In the genomic region with DNA sequence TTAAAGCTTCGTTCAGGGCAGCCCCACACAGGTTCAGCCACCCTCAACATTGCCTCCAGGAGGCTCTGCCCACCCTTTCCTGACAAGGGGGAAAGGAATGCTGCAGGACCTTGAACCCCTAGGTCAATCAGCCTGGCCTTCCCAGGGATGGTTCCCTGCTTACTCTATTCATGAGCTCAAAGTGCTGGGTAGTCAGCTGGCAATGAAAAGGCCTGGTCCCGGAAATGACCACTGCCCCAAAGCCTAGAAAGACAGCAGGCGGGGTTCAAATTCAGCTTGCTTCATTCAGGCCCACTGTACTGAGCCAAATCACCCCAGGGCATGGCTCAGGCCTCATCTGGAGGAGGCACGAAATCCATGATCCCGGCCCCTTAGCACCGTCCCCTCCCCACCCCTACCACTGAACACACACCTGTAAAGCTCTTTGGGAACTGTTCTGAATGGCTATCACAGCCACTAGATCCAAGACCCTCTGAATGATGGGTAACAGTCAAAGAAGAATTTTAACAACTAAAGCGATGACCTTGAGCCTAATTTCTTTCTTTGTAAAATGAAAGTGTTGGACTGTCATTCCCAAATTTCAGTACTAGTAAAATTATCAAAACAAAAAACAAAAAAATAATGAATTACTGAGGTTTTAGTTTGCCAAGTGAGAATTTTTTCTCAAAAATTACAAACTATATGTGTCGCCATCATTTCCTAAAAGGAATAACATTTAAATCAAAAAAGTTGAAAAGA, we compare ENCODE assay signal across 8 cellular contexts. TPM values are rescaled to one million over a fixed set of nuclear protein-coding genes. Genes with fewer than 3 reads are reported as not detected.
DNase-seq lines count a peak whose midpoint lies in the region; ATAC-seq and TF ChIP-seq lines count a peak whose summit lies in the region.

No MANE protein-coding gene starts in this region.

- H3K9me3 Mint-ChIP-seq in CD4-positive, alpha-beta T cell, result no peaks in the 10 kb centered on the region

- peak overlapping the region; percentile 98 for H3K4me3 Mint-ChIP-seq in CD4-positive, alpha-beta T cell

- CTCF ChIA-PET in CD4-positive, alpha-beta T cell (lab: Charles Lee), result interaction anchor here (1.0 to 1.4 kb wide), 2 partner anchors 21 to 38 kb away, joined by 3 read pairs; partner anchors contain the start of gene UBE2D4

- TF ChIP-seq RAD21 in liver (IDR thresholded peaks at IDR 0.05), result no peak

- no peaks in the 10 kb centered on the region for H3K27me3 Mint-ChIP-seq in CD4-positive, alpha-beta T cell

- POLR2A ChIA-PET in CD4-positive, alpha-beta T cell (lab: Charles Lee), result interaction anchor here (0.8 kb wide), 2 partner anchors 11 to 36 kb away, joined by 3 read pairs; partner anchors contain the start of gene MRPS24

- H3K4me3 ChIP-seq in liver (ENCODE audit: low read depth in 1 of 3, low read length in 3 of 3) (peak overlapping the region; percentile 87 to 98 (median 88)), transverse colon (peak overlapping the region; percentile 75 to 86 (median 80))

- H3K27ac ChIP-seq in CD4-positive, alpha-beta T cell (ENCODE audit: low read depth, low read length), result no peak overlapping the region
- H3K27ac ChIP-seq in liver (ENCODE audit: low read depth in 1 of 2, low read length in 2 of 2) (peak overlapping the region; percentile 74 to 85), transverse colon (peak overlapping the region; percentile 89 to 95 (median 93))

- H3K36me3 Mint-ChIP-seq in CD4-positive, alpha-beta T cell (ENCODE audit: low read depth), result no peaks in the 10 kb centered on the region

- TF ChIP-seq CTCF in CD4-positive, alpha-beta T cell (IDR thresholded peaks at IDR 0.05), result no peak
- no peak for TF ChIP-seq CTCF in liver (IDR thresholded peaks at IDR 0.05; ENCODE audit: low read depth, low read length, missing input control)
- no peak for TF ChIP-seq CTCF in transverse colon (IDR thresholded peaks at IDR 0.05)

- H3K4me1 ChIP-seq in liver (ENCODE audit: control insufficient read depth in 4 of 4, insufficient read depth in 4 of 4, low read length in 3 of 4), result peaks cover 4 to 22% (median 11%) of the 10 kb centered on the region in 4 donors
- H3K4me1 ChIP-seq in transverse colon, result peaks cover 13 to 31% (median 23%) of the 10 kb centered on the region in 4 donors

- in situ Hi-C loops in transverse colon (cut with MboI; ENCODE audit: low pct_ligation_motif_present in 1 of 4, low pct_unique_long_range_greater_than_20kb in 1 of 4, low sequenced_read_pairs in 3 of 4), result no loop called here

- TF ChIP-seq EP300 in transverse colon (IDR thresholded peaks at IDR 0.05; ENCODE audit: low read depth), result no peak

- H3K27me3 ChIP-seq in CD4-positive, alpha-beta T cell (ENCODE audit: control insufficient read depth, insufficient read depth, low read length), result no peaks in the 10 kb centered on the region
- no peaks in the 10 kb centered on the region for H3K27me3 ChIP-seq in liver (ENCODE audit: control insufficient read depth in 4 of 4, insufficient read depth in 4 of 4, low read length in 3 of 4)
- H3K27me3 ChIP-seq in transverse colon, result no peaks in the 10 kb centered on the region

- peaks cover 45% of the 10 kb centered on the region for H3K4me1 Mint-ChIP-seq in CD4-positive, alpha-beta T cell (ENCODE audit: low read depth)

- intact Hi-C loops in CD4-positive, alpha-beta T cell (cut with DNase I, micrococcal nuclease), result loop anchor here in 1 of 2 experiments (5.0 kb wide), 1 partner anchor 38 kb away; the partner anchor contains the start of gene MRPS24
- intact Hi-C loops in transverse colon (cut with DNase I; ENCODE audit: low total_unique reads), result no loop called here

- H3K9me3 ChIP-seq in CD4-positive, alpha-beta T cell (ENCODE audit: control insufficient read depth, low read length), result no peaks in the 10 kb centered on the region
- H3K9me3 ChIP-seq in liver (ENCODE audit: control insufficient read depth in 4 of 4, low read length in 3 of 4) (no peaks in the 10 kb centered on the region), transverse colon (no peaks in the 10 kb centered on the region)

- peak overlapping the region; percentile 92 for H3K27ac Mint-ChIP-seq in CD4-positive, alpha-beta T cell

- no peak for ATAC-seq in CD4-positive, alpha-beta T cell (ENCODE audit: poor library complexity)
- ATAC-seq in GM18868 (IDR thresholded peaks at IDR 0.05; ENCODE audit: unreplicated experiment), result no peak
- ATAC-seq in HG03342 (IDR thresholded peaks at IDR 0.05; ENCODE audit: unreplicated experiment), result no peak

- 25% methylated on average over 8 of the region's 8 CpGs for WGBS in liver
- 34 to 56% methylated on average over 2 to 8 of the region's 8 CpGs for WGBS in transverse colon (ENCODE audit: low coverage in 1 of 2), 2 donors

- DNase-seq in CD4-positive, alpha-beta T cell, result no peak
- peak; percentile 91 for DNase-seq in LoVo (ENCODE audit: low spot score)
- DNase-seq in cerebellum (ENCODE audit: low spot score), result peak; percentile 19
- peak; percentile 79 for DNase-seq in transverse colon
- DNase-seq in SKM-1 (lab: John Stamatoyannopoulos, UW; ENCODE audit: unreplicated experiment), result no peak

- peak; percentile 85 for TF ChIP-seq POLR2A in transverse colon (IDR thresholded peaks at IDR 0.05)

- peak overlapping the region; percentile 57 to 84 for H3K9ac ChIP-seq in liver (ENCODE audit: low read depth in 1 of 2, low read length in 2 of 2)

- H3K36me3 ChIP-seq in liver (ENCODE audit: control insufficient read depth in 4 of 4, insufficient read depth in 3 of 4, low read depth in 1 of 4, low read length in 3 of 4), result no peaks in the 10 kb centered on the region
- H3K36me3 ChIP-seq in transverse colon, result no peaks in the 10 kb centered on the region

TF ChIP-seq in liver, 16 proteins besides CTCF, POLR2A, EP300 and RAD21 (continues in another document):
- TF ChIP-seq HNF4A (conservative IDR thresholded peaks at IDR 0.05), result peak; percentile 98
- peak in 1 of 2 donors; percentile 64 for TF ChIP-seq GABPA (IDR thresholded peaks at IDR 0.05 in 1 of 2, conservative IDR thresholded peaks at IDR 0.05 in 1 of 2)
- peak; percentile 93 for TF ChIP-seq SP1 (IDR thresholded peaks at IDR 0.05)
- peak; percentile 80 to 81 for TF ChIP-seq RXRA (IDR thresholded peaks at IDR 0.05)
- TF ChIP-seq NR2F2 (IDR thresholded peaks at IDR 0.05), result peak; percentile 74
- TF ChIP-seq, protein P1, sequence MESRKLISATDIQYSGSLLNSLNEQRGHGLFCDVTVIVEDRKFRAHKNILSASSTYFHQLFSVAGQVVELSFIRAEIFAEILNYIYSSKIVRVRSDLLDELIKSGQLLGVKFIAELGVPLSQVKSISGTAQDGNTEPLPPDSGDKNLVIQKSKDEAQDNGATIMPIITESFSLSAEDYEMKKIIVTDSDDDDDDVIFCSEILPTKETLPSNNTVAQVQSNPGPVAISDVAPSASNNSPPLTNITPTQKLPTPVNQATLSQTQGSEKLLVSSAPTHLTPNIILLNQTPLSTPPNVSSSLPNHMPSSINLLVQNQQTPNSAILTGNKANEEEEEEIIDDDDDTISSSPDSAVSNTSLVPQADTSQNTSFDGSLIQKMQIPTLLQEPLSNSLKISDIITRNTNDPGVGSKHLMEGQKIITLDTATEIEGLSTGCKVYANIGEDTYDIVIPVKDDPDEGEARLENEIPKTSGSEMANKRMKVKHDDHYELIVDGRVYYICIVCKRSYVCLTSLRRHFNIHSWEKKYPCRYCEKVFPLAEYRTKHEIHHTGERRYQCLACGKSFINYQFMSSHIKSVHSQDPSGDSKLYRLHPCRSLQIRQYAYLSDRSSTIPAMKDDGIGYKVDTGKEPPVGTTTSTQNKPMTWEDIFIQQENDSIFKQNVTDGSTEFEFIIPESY (IDR thresholded peaks at IDR 0.05), result peak; percentile 59
- peak; percentile 76 for TF ChIP-seq REST (IDR thresholded peaks at IDR 0.05)
- TF ChIP-seq JUND (IDR thresholded peaks at IDR 0.05), result peak; percentile 68 to 75
- TF ChIP-seq MAX (IDR thresholded peaks at IDR 0.05), result peak; percentile 74
- TF ChIP-seq HNF4G (IDR thresholded peaks at IDR 0.05), result peak; percentile 93
- peak; percentile 39 for TF ChIP-seq YY1 (IDR thresholded peaks at IDR 0.05)

RNA-seq across cellular contexts. Expression of gene URGCP, which starts 1.0 kb away (rescaled TPM):
- 10 to 100 TPM; 21.8 to 22.5 TPM for total RNA-seq in CD4-positive, alpha-beta T cell
- total RNA-seq in cerebellum (31.6 TPM), liver (10 to 100 TPM in 1 of 2 donors, 1 to 10 TPM in 1; 7.2 to 28.4 TPM), transverse colon (10 to 100 TPM; 54.5 to 84.2 (median 58.2) TPM)
- 10 to 100 TPM; 11.7 to 14.3 TPM for polyA plus RNA-seq in liver

RNA-seq across cellular contexts. Expression of gene UBE2D4, which starts 20.9 kb away (rescaled TPM):
- 1 to 10 TPM; 6.1 to 7.8 TPM for total RNA-seq in CD4-positive, alpha-beta T cell
- total RNA-seq in cerebellum, result 16.2 TPM
- 10 to 100 TPM in 1 of 2 donors, 1 to 10 TPM in 1; 5.1 to 10.7 TPM for total RNA-seq in liver
- polyA plus RNA-seq in liver, result 10 to 100 TPM; 12.8 to 17.9 TPM
- total RNA-seq in transverse colon, result 10 to 100 TPM; 13.3 to 55.7 (median 15.5) TPM

RNA-seq across cellular contexts. Expression of gene MRPS24, which starts 36.1 kb away (rescaled TPM):
- 10 to 100 TPM; 63.1 to 69.7 TPM for total RNA-seq in CD4-positive, alpha-beta T cell
- total RNA-seq in cerebellum (21.8 TPM), liver (10 to 100 TPM; 38.7 to 73.5 TPM), transverse colon (100 to 1,000 TPM in 1 of 4 donors, 10 to 100 TPM in 3; 22.8 to 110 (median 73.4) TPM)
- polyA plus RNA-seq in liver, result 100 to 1,000 TPM in 1 of 2 donors, 10 to 100 TPM in 1; 91.1 to 177 TPM

Comparison
In these comparisons a context has a peak if more than half of its experiments do, and no peak if none do; other contexts are left out.
1. DNase-seq: peak in LoVo (single experiment), cerebellum (single experiment) and transverse colon (single experiment); none in CD4-positive, alpha-beta T cell (0 of 10) and SKM-1 (single experiment).